Comparison of ENCODE assay signal across 11 cellular contexts in genomic region chr6:33505544-33506330, GRCh38.
"Had no signal": no experiment of that assay in that cellular context is flagged by ENCODE, and none has a peak within 500 bp of the region (broad histone marks: within the 10 kb centered on the region; RNA-seq: fewer than 3 reads in every experiment).

No MANE protein-coding gene starts in this region.

- H3K4me3 Mint-ChIP-seq: stimulated activated naive CD8-positive, alpha-beta T cell treated with anti-CD3 and anti-CD28 coated beads, Interleukin-15, Interleukin-2, amounts not matched to agents 100 ng/mL and 50 ng/mL, for 24 hours had no signal

- ATAC-seq: activated CD4-positive, CD25-positive, alpha-beta regulatory T cell treated with anti-CD3 and anti-CD28 coated beads, Interleukin-2, amount 50 U/mL, for 24 hours had no signal

- DNase-seq: activated naive CD4-positive, alpha-beta T cell treated with anti-CD3 and anti-CD28 coated beads, Interleukin-2, amount 50 U/mL, for 16 hours; adrenal gland; central memory CD4-positive, alpha-beta T cell; cortex of kidney; effector memory CD4-positive, alpha-beta T cell; left ventricle myocardium inferior; mesendoderm; stimulated activated CD4-positive, alpha-beta T cell treated with anti-CD3 and anti-CD28 coated beads, Interleukin-15, amount 100 ng/mL, for 24 hours; stimulated activated CD4-positive, alpha-beta T cell treated with anti-CD3 and anti-CD28 coated beads, Interleukin-4, amount 100 ng/mL, for 24 hours had no signal

- H3K27ac Mint-ChIP-seq: stimulated activated naive CD8-positive, alpha-beta T cell treated with anti-CD3 and anti-CD28 coated beads, Interleukin-15, Interleukin-2, amounts not matched to agents 100 ng/mL and 50 ng/mL, for 24 hours had no signal
